ENCODE assay signal across 22 cellular contexts in genomic region chr10:127386606-127387327, GRCh38.
"Had no signal": no experiment of that assay in that cellular context is flagged by ENCODE, and none has a peak within 500 bp of the region (broad histone marks: within the 10 kb centered on the region; RNA-seq: fewer than 3 reads in every experiment).

No MANE protein-coding gene starts in this region.

- H3K4me1 ChIP-seq: breast epithelium, colonic mucosa, left lung, pancreas, psoas muscle, right atrium auricular region had no signal

- H3K27ac ChIP-seq: breast epithelium, colonic mucosa, epithelial cell of prostate, left lung, pancreas, psoas muscle, right atrium auricular region, thyroid gland, VCaP had no signal

- H3K36me3 ChIP-seq: colonic mucosa had no signal

- H3K27me3 ChIP-seq: breast epithelium, colonic mucosa, gastroesophageal sphincter, left lung, pancreas, right atrium auricular region, thyroid gland had no signal

- H3K4me3 ChIP-seq: breast epithelium, colonic mucosa, gastroesophageal sphincter, left lung, pancreas, psoas muscle, right atrium auricular region, thyroid gland had no signal

- H3K9me3 ChIP-seq: breast epithelium, colonic mucosa, gastroesophageal sphincter, left lung, pancreas, psoas muscle, right atrium auricular region, thyroid gland had no signal

- DNase-seq: activated CD4-positive, alpha-beta T cell treated with anti-CD3 and anti-CD28 coated beads, Interleukin-2, amount 10 ng/mL, durations not matched to agents 7 days and 5 days; activated CD4-positive, CD25-positive, alpha-beta regulatory T cell treated with anti-CD3 and anti-CD28 coated beads, Interleukin-2, amount 50 U/mL, for 72 hours; activated CD8-positive, alpha-beta memory T cell treated with anti-CD3 and anti-CD28 coated beads, Interleukin-2, amount 10 ng/mL, durations not matched to agents 7 days and 5 days; activated CD8-positive, alpha-beta T cell treated with anti-CD3 and anti-CD28 coated beads for 36 hours; colonic mucosa; head of caudate nucleus; kidney glomerular epithelial cell; midbrain; natural killer cell; pancreas; psoas muscle; stimulated activated CD4-positive, alpha-beta T cell treated with anti-CD3 and anti-CD28 coated beads, Interleukin-4, amount 100 ng/mL, for 24 hours; stimulated activated naive CD4-positive, alpha-beta T cell treated with Interleukin-2 at 50 U/mL for 16 hours; SW 1271; T-helper 17 cell; thyroid gland had no signal
